ENCODE assay signal across 1 cellular context in genomic region chr7:2114052-2114451, GRCh38.
TF ChIP-seq lines count a peak whose summit lies in the region.

No MANE protein-coding gene starts in this region.

TF ChIP-seq in WTC11, 78 proteins besides CTCF, POLR2A, EP300 and RAD21 (continued from another document):
- no peak for TF ChIP-seq ZNF532 (CRISPR knock-in tag; IDR thresholded peaks at IDR 0.05; ENCODE audit: borderline replicate concordance)
